ENCODE assay signal across 1 cellular context in genomic region chr19:19096641-19097627, GRCh38.
TF ChIP-seq lines count a peak whose summit lies in the region.

No MANE protein-coding gene starts in this region.

TF ChIP-seq in HepG2, 621 proteins besides CTCF, POLR2A, EP300 and RAD21 (continued from another document and continues in another):
- TF ChIP-seq FIP1L1 (IDR thresholded peaks at IDR 0.05; ENCODE audit: borderline replicate concordance, insufficient read depth, low read depth, low read length), result no peak
- no peak for TF ChIP-seq ZNF550 (CRISPR knock-in tag; IDR thresholded peaks at IDR 0.05; ENCODE audit: borderline replicate concordance)
- peak; percentile 41; the same call in 1 of the 2 replicates for TF ChIP-seq ZNF160 (CRISPR knock-in tag; IDR thresholded peaks at IDR 0.05)
- TF ChIP-seq GRHL1 (CRISPR knock-in tag; conservative IDR thresholded peaks at IDR 0.05), result no peak
- TF ChIP-seq BHLHE40 (IDR thresholded peaks at IDR 0.05; ENCODE audit: low read length), result peak; percentile 99
- TF ChIP-seq ELF3 (CRISPR knock-in tag; IDR thresholded peaks at IDR 0.05), result peak; percentile 75
- TF ChIP-seq HOXA7 (CRISPR knock-in tag; IDR thresholded peaks at IDR 0.05), result no peak
- peak; percentile 77 for TF ChIP-seq THAP11 (CRISPR knock-in tag; IDR thresholded peaks at IDR 0.05)
- no peak for TF ChIP-seq ZNF180 (CRISPR knock-in tag; IDR thresholded peaks at IDR 0.05; ENCODE audit: borderline replicate concordance, low read depth)
- TF ChIP-seq JARID2 (CRISPR knock-in tag; IDR thresholded peaks at IDR 0.05; ENCODE audit: insufficient replicate concordance), result no peak
- no peak for TF ChIP-seq ZNF773 (CRISPR knock-in tag; IDR thresholded peaks at IDR 0.05; ENCODE audit: borderline replicate concordance)
- TF ChIP-seq ZNF687 (CRISPR knock-in tag; IDR thresholded peaks at IDR 0.05), result peak; percentile 100
- TF ChIP-seq ZBTB21 (CRISPR knock-in tag; IDR thresholded peaks at IDR 0.05), result 0 out of 2 replicates have a peak, but pooled peaks have one; percentile 18
- no peak for TF ChIP-seq RFX5 (IDR thresholded peaks at IDR 0.05; ENCODE audit: low read depth, low read length)
- TF ChIP-seq ZSCAN9 (CRISPR knock-in tag; IDR thresholded peaks at IDR 0.05; ENCODE audit: borderline replicate concordance), result peak; percentile 77; the same call in 1 of the 2 replicates
- no peak for TF ChIP-seq GTF2F1 (IDR thresholded peaks at IDR 0.05; ENCODE audit: low read length)
- TF ChIP-seq KAT7 (CRISPR knock-in tag; IDR thresholded peaks at IDR 0.05; ENCODE audit: borderline replicate concordance), result 0 out of 2 replicates have a peak, but pooled peaks have one; percentile 31
- no peak for TF ChIP-seq TEF (CRISPR knock-in tag; IDR thresholded peaks at IDR 0.05)
- no peak for TF ChIP-seq ZNF562 (CRISPR knock-in tag; IDR thresholded peaks at IDR 0.05; ENCODE audit: borderline replicate concordance)
- peak; percentile 51; the same call in 1 of the 2 replicates for TF ChIP-seq ZNF768 (CRISPR knock-in tag; IDR thresholded peaks at IDR 0.05)
- TF ChIP-seq FOXC1 (CRISPR knock-in tag; IDR thresholded peaks at IDR 0.05; ENCODE audit: borderline replicate concordance), result peak; percentile 86
- no peak for TF ChIP-seq ATM (IDR thresholded peaks at IDR 0.05; ENCODE audit: borderline replicate concordance)
- no peak for TF ChIP-seq SNRNP70 (IDR thresholded peaks at IDR 0.05; ENCODE audit: low read depth, low read length)
- TF ChIP-seq ZNF646 (CRISPR knock-in tag; IDR thresholded peaks at IDR 0.05), result no peak
- TF ChIP-seq UBTF (CRISPR knock-in tag; IDR thresholded peaks at IDR 0.05), result peak; percentile 65; the same call in 1 of the 2 replicates
- TF ChIP-seq LBX2 (CRISPR knock-in tag; IDR thresholded peaks at IDR 0.05; ENCODE audit: borderline replicate concordance), result no peak
- TF ChIP-seq KAT8 (CRISPR knock-in tag; IDR thresholded peaks at IDR 0.05), result peak; percentile 56; the same call in 1 of the 2 replicates
- TF ChIP-seq NR0B2 (CRISPR knock-in tag; IDR thresholded peaks at IDR 0.05), result no peak
- peak; percentile 84; the same call in 1 of the 2 replicates for TF ChIP-seq TFDP1 (CRISPR knock-in tag; IDR thresholded peaks at IDR 0.05; ENCODE audit: borderline replicate concordance)
- TF ChIP-seq ELF1 (CRISPR knock-in tag; IDR thresholded peaks at IDR 0.05), result no peak; the same call in 1 of the 2 replicates
- peak; percentile 100 for TF ChIP-seq ATF2 (CRISPR knock-in tag; IDR thresholded peaks at IDR 0.05)
- no peak; the same call in 1 of the 2 replicates for TF ChIP-seq ZNF749 (CRISPR knock-in tag; IDR thresholded peaks at IDR 0.05; ENCODE audit: borderline replicate concordance)
- TF ChIP-seq SRF (IDR thresholded peaks at IDR 0.05; ENCODE audit: low read depth, low read length), result no peak
- no peak for TF ChIP-seq ZNF549 (CRISPR knock-in tag; IDR thresholded peaks at IDR 0.05)
- no peak for TF ChIP-seq ZKSCAN1 (IDR thresholded peaks at IDR 0.05; ENCODE audit: low read length)
- TF ChIP-seq WIZ (CRISPR knock-in tag; IDR thresholded peaks at IDR 0.05), result no peak; the same call in 1 of the 2 replicates
- TF ChIP-seq ZSCAN30 (CRISPR knock-in tag; IDR thresholded peaks at IDR 0.05), result no peak
- 0 out of 2 replicates have a peak, but pooled peaks have one; percentile 18 for TF ChIP-seq TSC22D2 (CRISPR knock-in tag; IDR thresholded peaks at IDR 0.05; ENCODE audit: borderline replicate concordance)
- no peak; the same call in 1 of the 2 replicates for TF ChIP-seq ARNT2 (CRISPR knock-in tag; IDR thresholded peaks at IDR 0.05; ENCODE audit: low read depth)
- no peak for TF ChIP-seq SMARCE1 (IDR thresholded peaks at IDR 0.05; ENCODE audit: borderline replicate concordance)
- TF ChIP-seq DRAP1 (CRISPR knock-in tag; IDR thresholded peaks at IDR 0.05), result no peak
- TF ChIP-seq CCAR2 (optimal IDR thresholded peaks at IDR 0.05; ENCODE audit: low read depth, low read length), result no peak
- TF ChIP-seq SSRP1 (CRISPR knock-in tag; IDR thresholded peaks at IDR 0.05), result no peak; the same call in 1 of the 2 replicates
- TF ChIP-seq TBX3 (IDR thresholded peaks at IDR 0.05; ENCODE audit: borderline replicate concordance), result peak; percentile 85
